ENCODE assay signal across 9 cellular contexts in genomic region chr1:207798847-207799246, GRCh38. TPM values are rescaled to one million over a fixed set of nuclear protein-coding genes. Genes with fewer than 3 reads are reported as not detected.
DNase-seq lines count a peak whose midpoint lies in the region; ATAC-seq, FAIRE-seq and TF ChIP-seq lines count a peak whose summit lies in the region.
"Had no signal": no experiment of that assay in that cellular context is flagged by ENCODE, and none has a peak within 500 bp of the region (broad histone marks: within the 10 kb centered on the region; RNA-seq: fewer than 3 reads in every experiment).

No MANE protein-coding gene starts in this region.

- CTCF ChIA-PET in activated CD8-positive, alpha-beta memory T cell treated with anti-CD3 and anti-CD28 coated beads, Interleukin-2, amount 10 ng/mL, durations not matched to agents 7 days and 5 days (lab: Charles Lee): interaction anchor here (1.0 to 3.9 kb wide), 10 partner anchors 12 to 164 kb away, joined by 3 to 26 read pairs (median 12); partner anchors contain the start of gene CD46
- CTCF ChIA-PET in T-cell (lab: Charles Lee): interaction anchor here (0.8 to 1.2 kb wide), 4 partner anchors 24 to 86 kb away, joined by 3 to 4 read pairs (median 4); no protein-coding TSS in a partner anchor

- no peaks in the 10 kb centered on the region for H3K27me3 Mint-ChIP-seq in activated CD8-positive, alpha-beta memory T cell treated with anti-CD3 and anti-CD28 coated beads, Interleukin-2, amount 10 ng/mL, durations not matched to agents 7 days and 5 days
- no peaks in the 10 kb centered on the region for H3K27me3 Mint-ChIP-seq in T-cell
- no peaks in the 10 kb centered on the region for H3K27me3 Mint-ChIP-seq in stimulated activated naive CD8-positive, alpha-beta T cell treated with anti-CD3 and anti-CD28 coated beads, Interleukin-15, Interleukin-2, amounts not matched to agents 100 ng/mL and 50 ng/mL, for 24 hours

- peak; percentile 81 for DNase-seq in activated CD8-positive, alpha-beta memory T cell treated with anti-CD3 and anti-CD28 coated beads, Interleukin-2, amount 10 ng/mL, durations not matched to agents 7 days and 5 days
- DNase-seq in activated CD8-positive, alpha-beta memory T cell treated with anti-CD3 and anti-CD28 coated beads, Interleukin-2, amount 50 U/mL, for 48 hours: no peak
- peak in 1 of 34 experiments; percentile 15 for DNase-seq in T-cell
- peak; percentile 60 for DNase-seq in fibroblast of peridontal ligament (ENCODE audit: extremely low read depth)
- no peak for DNase-seq in D721Med (ENCODE audit: insufficient read length, low spot score)
- no peak for DNase-seq in NCI-H2029 treated with DMSO at 0.1 percent for 48 hours (lab: John Stamatoyannopoulos, UW)
- DNase-seq in activated CD4-positive, CD25-positive, alpha-beta regulatory T cell (lab: John Stamatoyannopoulos, UW): no peak
- DNase-seq: mucosa of descending colon had no signal

- peaks cover 42% of the 10 kb centered on the region for H3K4me1 Mint-ChIP-seq in activated CD8-positive, alpha-beta memory T cell treated with anti-CD3 and anti-CD28 coated beads, Interleukin-2, amount 10 ng/mL, durations not matched to agents 7 days and 5 days
- peaks cover 41 to 52% (median 45%) of the 10 kb centered on the region in 3 donors for H3K4me1 Mint-ChIP-seq in T-cell
- H3K4me1 Mint-ChIP-seq in stimulated activated naive CD8-positive, alpha-beta T cell treated with anti-CD3 and anti-CD28 coated beads, Interleukin-15, Interleukin-2, amounts not matched to agents 100 ng/mL and 50 ng/mL, for 24 hours (ENCODE audit: low read depth): peaks cover 37% of the 10 kb centered on the region

- H3K27ac Mint-ChIP-seq in activated CD8-positive, alpha-beta memory T cell treated with anti-CD3 and anti-CD28 coated beads, Interleukin-2, amount 10 ng/mL, durations not matched to agents 7 days and 5 days: peak overlapping the region; percentile 39
- H3K27ac Mint-ChIP-seq in T-cell: peak overlapping the region; percentile 49 to 69
- peak overlapping the region; percentile 38 for H3K27ac Mint-ChIP-seq in stimulated activated naive CD8-positive, alpha-beta T cell treated with anti-CD3 and anti-CD28 coated beads, Interleukin-15, Interleukin-2, amounts not matched to agents 100 ng/mL and 50 ng/mL, for 24 hours

- no peak for TF ChIP-seq CTCF in D721Med (IDR thresholded peaks at IDR 0.05; ENCODE audit: insufficient read depth, missing control alignments)

- H3K36me3 Mint-ChIP-seq in activated CD8-positive, alpha-beta memory T cell treated with anti-CD3 and anti-CD28 coated beads, Interleukin-2, amount 10 ng/mL, durations not matched to agents 7 days and 5 days: peaks cover 32% of the 10 kb centered on the region
- H3K36me3 Mint-ChIP-seq in T-cell: peaks cover 28% of the 10 kb centered on the region
- H3K36me3 Mint-ChIP-seq in stimulated activated naive CD8-positive, alpha-beta T cell treated with anti-CD3 and anti-CD28 coated beads, Interleukin-15, Interleukin-2, amounts not matched to agents 100 ng/mL and 50 ng/mL, for 24 hours (ENCODE audit: low read depth): peaks cover 13% of the 10 kb centered on the region

- H3K9me3 Mint-ChIP-seq in activated CD8-positive, alpha-beta memory T cell treated with anti-CD3 and anti-CD28 coated beads, Interleukin-2, amount 10 ng/mL, durations not matched to agents 7 days and 5 days (ENCODE audit: low read depth): no peaks in the 10 kb centered on the region
- H3K9me3 Mint-ChIP-seq in T-cell: no peaks in the 10 kb centered on the region
- H3K9me3 Mint-ChIP-seq in stimulated activated naive CD8-positive, alpha-beta T cell treated with anti-CD3 and anti-CD28 coated beads, Interleukin-15, Interleukin-2, amounts not matched to agents 100 ng/mL and 50 ng/mL, for 24 hours: no peaks in the 10 kb centered on the region

- no peak for FAIRE-seq in D721Med (lab: Jason Lieb, UNC)

- POLR2A ChIA-PET in T-cell (lab: Charles Lee): no interaction called here

- peak; percentile 63 for ATAC-seq in activated CD8-positive, alpha-beta memory T cell treated with anti-CD3 and anti-CD28 coated beads, Interleukin-2, amount 10 ng/mL, durations not matched to agents 7 days and 5 days
- ATAC-seq in T-cell (replicated peaks in 1 of 4): peak; percentile 31 to 61 (median 46)
- ATAC-seq: mucosa of descending colon had no signal

- peak overlapping the region; percentile 39 for H3K4me3 Mint-ChIP-seq in activated CD8-positive, alpha-beta memory T cell treated with anti-CD3 and anti-CD28 coated beads, Interleukin-2, amount 10 ng/mL, durations not matched to agents 7 days and 5 days
- peak overlapping the region in 2 of 3 donors; percentile 14 to 49 for H3K4me3 Mint-ChIP-seq in T-cell
- H3K4me3 Mint-ChIP-seq in stimulated activated naive CD8-positive, alpha-beta T cell treated with anti-CD3 and anti-CD28 coated beads, Interleukin-15, Interleukin-2, amounts not matched to agents 100 ng/mL and 50 ng/mL, for 24 hours: no peak overlapping the region

RNA-seq across cellular contexts. Expression of gene CD46, which starts 47.0 kb away (rescaled TPM):
- total RNA-seq in activated CD8-positive, alpha-beta memory T cell treated with anti-CD3 and anti-CD28 coated beads, Interleukin-2, amount 10 ng/mL, durations not matched to agents 7 days and 5 days: 100 to 1,000 TPM in 1 of 2 experiments, 10 to 100 TPM in 1; 98.3 to 104 TPM
- 100 to 1,000 TPM; 123 to 152 (median 145) TPM for total RNA-seq in T-cell

Comparison
In these comparisons a context has a peak if more than half of its experiments do, and no peak if none do; other contexts are left out.
1. DNase-seq: peak in activated CD8-positive, alpha-beta memory T cell treated with anti-CD3 and anti-CD28 coated beads, Interleukin-2, amount 10 ng/mL, durations not matched to agents 7 days and 5 days (single experiment) and fibroblast of peridontal ligament (single experiment); none in activated CD8-positive, alpha-beta memory T cell treated with anti-CD3 and anti-CD28 coated beads, Interleukin-2, amount 50 U/mL, for 48 hours (single experiment), D721Med (single experiment), NCI-H2029 treated with DMSO at 0.1 percent for 48 hours (single experiment) and activated CD4-positive, CD25-positive, alpha-beta regulatory T cell (0 of 4).
2. Peak in every context shown above with its lines, with median percentiles within 50 percentile points of each other: H3K27ac Mint-ChIP-seq.